27 cellular contexts compared by ENCODE assay signal in the genomic region with DNA sequence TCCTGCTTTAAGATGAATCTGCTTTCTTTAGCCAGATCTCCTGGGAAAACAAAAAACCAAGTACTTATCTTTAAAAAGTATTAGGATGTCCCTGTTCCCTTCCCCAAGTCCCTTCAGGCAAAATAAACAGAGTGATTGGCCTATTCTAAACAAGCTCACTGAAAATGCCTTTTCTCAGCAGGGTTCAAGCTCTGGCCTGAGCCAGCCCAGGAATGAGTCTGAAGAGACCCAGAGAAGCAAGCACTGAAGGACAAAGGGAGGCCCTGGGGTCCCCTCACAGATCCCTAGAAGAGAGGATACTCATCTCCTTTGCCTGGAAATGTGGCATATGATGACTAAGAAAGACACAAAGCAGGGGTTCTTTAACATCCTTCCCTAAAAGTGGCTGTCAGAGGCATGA.
DNase-seq lines count a peak whose midpoint lies in the region; ATAC-seq and TF ChIP-seq lines count a peak whose summit lies in the region.
"Had no signal": no experiment of that assay in that cellular context is flagged by ENCODE, and none has a peak within 500 bp of the region (broad histone marks: within the 10 kb centered on the region; RNA-seq: fewer than 3 reads in every experiment).

No MANE protein-coding gene starts in this region.

- peaks cover 45% of the 10 kb centered on the region for H3K4me1 Mint-ChIP-seq in neural progenitor cell
- H3K4me1 Mint-ChIP-seq: B cell had no signal

- DNase-seq in NCI-H146 (lab: John Stamatoyannopoulos, UW) (peak; percentile 20), NCI-H146 treated with DMSO at 0.1 percent for 48 hours (lab: John Stamatoyannopoulos, UW; ENCODE audit: unreplicated experiment) (no peak), left ventricle myocardium inferior (no peak), neural progenitor cell (ENCODE audit: low spot score) (peak; percentile 35), foreskin melanocyte (no peak), GM23248 (no peak)
- DNase-seq: Caco-2; CD8-positive, alpha-beta T cell; DMS79; GOT3; HCEC 1CT; IMR-90; KG1; MM.1S; NCI-H1694 treated with DMSO at 0.1 percent for 48 hours; NCI-H2081; NCI-H2227 treated with DMSO at 0.1 percent for 48 hours; NCI-H526 treated with DMSO at 0.1 percent for 48 hours; SIG-M5 had no signal

- no peak for ATAC-seq in GM21529 (IDR thresholded peaks at IDR 0.05; ENCODE audit: unreplicated experiment)
- ATAC-seq: CD8-positive, alpha-beta T cell; Panc1 had no signal

- no peak overlapping the region for H3K27ac Mint-ChIP-seq in neural progenitor cell
- H3K27ac Mint-ChIP-seq: B cell; CD8-positive, alpha-beta T cell had no signal

- H3K27ac ChIP-seq in HUES48 (ENCODE audit: low read depth, low read length) (peak overlapping the region; percentile 40), left ventricle myocardium inferior (replicated peaks) (peak overlapping the region; percentile 73), neural progenitor cell (peak overlapping the region; percentile 84), GM23248 (no peak overlapping the region)
- H3K27ac ChIP-seq: 22Rv1, C4-2B, RWPE1, SK-N-MC had no signal

- H3K4me3 ChIP-seq in HUES48 (ENCODE audit: low read depth, low read length) (no peak overlapping the region), left ventricle myocardium inferior (no peak overlapping the region), neural progenitor cell (no peak overlapping the region), GM23248 (no peak overlapping the region)
- H3K4me3 ChIP-seq: SK-N-MC had no signal

- TF ChIP-seq CTCF in left ventricle myocardium inferior (IDR thresholded peaks at IDR 0.05; ENCODE audit: borderline replicate concordance) (no peak), neural progenitor cell (IDR thresholded peaks at IDR 0.05) (no peak)

- peak overlapping the region; percentile 59 for H3K4me2 ChIP-seq in neural progenitor cell
- H3K4me2 ChIP-seq in GM23248 (ENCODE audit: unreplicated experiment) = no peak overlapping the region

- peaks cover 24% of the 10 kb centered on the region for H3F3A ChIP-seq in neural progenitor cell (ENCODE audit: low read depth)
- H3F3A ChIP-seq in GM23248 (ENCODE audit: insufficient read depth) = no peaks in the 10 kb centered on the region

- H2AFZ ChIP-seq in neural progenitor cell (replicated peaks) (no peak overlapping the region), GM23248 (no peak overlapping the region)

- H3K9ac ChIP-seq in HUES48 (ENCODE audit: low read depth, low read length) (no peak overlapping the region), neural progenitor cell (no peak overlapping the region), GM23248 (no peak overlapping the region)

- H3K9me3 ChIP-seq in HUES48 (ENCODE audit: control insufficient read depth, insufficient read depth, low read length) = no peaks in the 10 kb centered on the region
- no peaks in the 10 kb centered on the region for H3K9me3 ChIP-seq in left ventricle myocardium inferior (replicated peaks)
- no peaks in the 10 kb centered on the region for H3K9me3 ChIP-seq in neural progenitor cell (ENCODE audit: low read depth)
- no peaks in the 10 kb centered on the region for H3K9me3 ChIP-seq in GM23248 (ENCODE audit: low read depth)
- H3K9me3 ChIP-seq: Caco-2 had no signal

- H3K4me3 Mint-ChIP-seq in neural progenitor cell = peak overlapping the region; percentile 13
- H3K4me3 Mint-ChIP-seq: B cell; CD8-positive, alpha-beta T cell had no signal

- peaks cover 9% of the 10 kb centered on the region for H3K27me3 Mint-ChIP-seq in neural progenitor cell (ENCODE audit: insufficient read depth, low read depth)

- H3K27me3 ChIP-seq in HUES48 (ENCODE audit: control insufficient read depth, insufficient read depth, low read length) = no peaks in the 10 kb centered on the region; the same call in 1 of the 2 replicates
- H3K27me3 ChIP-seq in left ventricle myocardium inferior (ENCODE audit: low read depth) = peaks cover 6% of the 10 kb centered on the region
- no peaks in the 10 kb centered on the region for H3K27me3 ChIP-seq in neural progenitor cell
- peaks cover 10% of the 10 kb centered on the region; the same call in 1 of the 2 replicates for H3K27me3 ChIP-seq in GM23248 (replicated peaks; ENCODE audit: insufficient read depth)

- in situ Hi-C loops in GM23248 (cut with MboI) = no loop called here

- H3K9me2 ChIP-seq in GM23248 (ENCODE audit: insufficient read depth) = no peaks in the 10 kb centered on the region

- peaks cover 34% of the 10 kb centered on the region for H3K4me1 ChIP-seq in HUES48 (ENCODE audit: control insufficient read depth, insufficient read depth, low read length)
- no peaks in the 10 kb centered on the region for H3K4me1 ChIP-seq in left ventricle myocardium inferior
- peaks cover 47% of the 10 kb centered on the region for H3K4me1 ChIP-seq in neural progenitor cell
- no peaks in the 10 kb centered on the region for H3K4me1 ChIP-seq in GM23248 (ENCODE audit: insufficient read depth)
- H3K4me1 ChIP-seq: Caco-2 had no signal

- intact Hi-C loops in left ventricle myocardium inferior (cut with micrococcal nuclease) = no loop called here

- H3K36me3 Mint-ChIP-seq in neural progenitor cell = no peaks in the 10 kb centered on the region
- H3K36me3 Mint-ChIP-seq: CD8-positive, alpha-beta T cell had no signal

- no peaks in the 10 kb centered on the region for H3K9me3 Mint-ChIP-seq in neural progenitor cell
- H3K9me3 Mint-ChIP-seq: CD8-positive, alpha-beta T cell had no signal

- H3K79me2 ChIP-seq in neural progenitor cell (ENCODE audit: low read depth) (no peaks in the 10 kb centered on the region), GM23248 (ENCODE audit: insufficient read depth) (no peaks in the 10 kb centered on the region)

- H4K20me1 ChIP-seq in neural progenitor cell (ENCODE audit: low read depth) = no peaks in the 10 kb centered on the region
- H4K20me1 ChIP-seq in GM23248 (ENCODE audit: insufficient read depth) = no peaks in the 10 kb centered on the region

- H3K36me3 ChIP-seq in HUES48 (ENCODE audit: control insufficient read depth, insufficient read depth, low read length) (no peaks in the 10 kb centered on the region), left ventricle myocardium inferior (no peaks in the 10 kb centered on the region), neural progenitor cell (no peaks in the 10 kb centered on the region), GM23248 (ENCODE audit: low read depth) (no peaks in the 10 kb centered on the region)

Comparison
In these comparisons a context has a peak if more than half of its experiments do, and no peak if none do; other contexts are left out.
1. DNase-seq: peak in NCI-H146 (single experiment) and neural progenitor cell (single experiment); none in NCI-H146 treated with DMSO at 0.1 percent for 48 hours (single experiment), left ventricle myocardium inferior (single experiment), foreskin melanocyte (single experiment) and GM23248 (single experiment).